Comparison of ENCODE assay signal across 7 cellular contexts in the genomic region with DNA sequence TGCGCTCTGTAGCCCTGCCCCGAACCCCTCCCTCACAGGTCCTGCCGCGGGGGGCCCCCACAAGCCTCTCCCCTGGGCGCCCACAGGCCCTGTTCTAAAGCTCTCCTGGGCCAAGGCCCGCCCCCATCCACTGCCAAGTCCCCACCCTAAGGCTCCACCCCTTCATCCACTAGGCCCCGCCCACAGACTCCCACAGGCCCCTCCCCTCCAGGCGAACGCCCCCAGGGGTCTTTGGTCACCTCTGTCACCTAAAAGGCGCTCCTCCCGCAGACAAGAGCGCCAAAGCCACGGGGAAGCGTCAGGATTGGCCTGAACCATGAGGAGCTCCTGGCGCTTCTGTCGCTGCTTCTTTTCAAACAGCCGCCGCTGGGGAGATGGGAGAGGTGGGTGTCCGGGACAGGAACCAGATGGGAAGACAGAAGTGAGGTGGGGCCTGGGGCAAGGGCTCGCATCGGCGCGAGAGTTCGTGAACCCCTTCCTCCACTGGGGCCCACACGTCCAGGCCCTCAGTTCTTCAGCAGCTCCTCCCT. TPM values are rescaled to one million over a fixed set of nuclear protein-coding genes. Genes with fewer than 3 reads are reported as not detected.
DNase-seq lines count a peak whose midpoint lies in the region; ATAC-seq and TF ChIP-seq lines count a peak whose summit lies in the region.
"Had no signal": no experiment of that assay in that cellular context is flagged by ENCODE, and none has a peak within 500 bp of the region (broad histone marks: within the 10 kb centered on the region; RNA-seq: fewer than 3 reads in every experiment).

No MANE protein-coding gene starts in this region.

- CTCF ChIA-PET in AG04450 (lab: Charles Lee) = interaction anchor here (0.6 to 0.7 kb wide), 2 partner anchors 74 to 1105 kb away, joined by 3 read pairs; no protein-coding TSS in a partner anchor

- no peaks in the 10 kb centered on the region; the same call in 1 of the 2 replicates for H3K9me3 ChIP-seq in AG04450 (ENCODE audit: control insufficient read depth, insufficient read depth, low read length)

- H3K27me3 ChIP-seq in AG04450 (ENCODE audit: control insufficient read depth, insufficient read depth, low read length) = no peaks in the 10 kb centered on the region

- ATAC-seq in GM19035 (IDR thresholded peaks at IDR 0.05; ENCODE audit: unreplicated experiment) (no peak), HG03097 (IDR thresholded peaks at IDR 0.05; ENCODE audit: low FRiP score, unreplicated experiment) (no peak)

- H3K27ac ChIP-seq in AG04450 (ENCODE audit: low read depth, low read length) = no peak overlapping the region
- peak overlapping the region; percentile 53 for H3K27ac ChIP-seq in urinary bladder (ENCODE audit: low read depth)

- DNase-seq in AG04450 (ENCODE audit: low read depth, low spot score) (no peak), iPS-NIHi11 (ENCODE audit: low spot score) (peak; percentile 89)
- peak; percentile 79 for DNase-seq in activated CD8-positive, alpha-beta memory T cell treated with anti-CD3 and anti-CD28 coated beads for 24 hours

- 16% methylated on average over 25 of the region's 25 CpGs for WGBS in urinary bladder

- H3K36me3 ChIP-seq in urinary bladder (ENCODE audit: insufficient read depth) = no peaks in the 10 kb centered on the region

- TF ChIP-seq CTCF in AG04450 (IDR thresholded peaks at IDR 0.05; ENCODE audit: low read depth, low read length) = no peak

- POLR2A ChIA-PET in AG04450 (lab: Yijun Ruan, JAX) = interaction anchor here (0.6 to 1.6 kb wide), 6 partner anchors 20 to 280 kb away, joined by 3 to 9 read pairs (median 4); a partner anchor contains a TSS

- H3K4me3 ChIP-seq in AG04450 (ENCODE audit: low read depth, low read length) (peak overlapping the region; percentile 22), urinary bladder (ENCODE audit: low read depth, low read length) (peak overlapping the region; percentile 36)

- H3K4me1 ChIP-seq in urinary bladder (ENCODE audit: insufficient read depth) = peaks cover 1% of the 10 kb centered on the region

RNA-seq across cellular contexts. Expression of a gene that starts 2.3 kb away (rescaled TPM):
- polyA plus RNA-seq in AG04450 (2011; rRNA removed) (0.20 and 0.25 TPM in 2 replicates), urinary bladder (0.57 TPM)
- 0.18 and 0.26 TPM in 2 replicates for polyA minus RNA-seq in AG04450 (2011; rRNA and poly(A)+ RNA removed)
- not detected for total RNA-seq in urinary bladder
- total RNA-seq: temporal lobe had no signal

RNA-seq across cellular contexts. Expression of a gene that starts 3.9 kb away (rescaled TPM):
- polyA plus RNA-seq in AG04450 (2011; rRNA removed) (123 and 130 TPM in 2 replicates), urinary bladder (478 TPM)
- 40.7 and 56.0 TPM in 2 replicates for polyA minus RNA-seq in AG04450 (2011; rRNA and poly(A)+ RNA removed)
- total RNA-seq in urinary bladder = 107 TPM

RNA-seq across cellular contexts. Expression of a gene that starts 24.0 kb away (rescaled TPM):
- 36.5 and 37.2 TPM in 2 replicates for polyA plus RNA-seq in AG04450 (2011; rRNA removed)
- 20.5 and 22.8 TPM in 2 replicates for polyA minus RNA-seq in AG04450 (2011; rRNA and poly(A)+ RNA removed)
- total RNA-seq in urinary bladder = 21.8 TPM
- polyA plus RNA-seq in urinary bladder = 122 TPM

RNA-seq across cellular contexts. Expression of a gene that starts 27.8 kb away (rescaled TPM):
- polyA plus RNA-seq in AG04450 (2011; rRNA removed) (7.1 and 11.9 TPM in 2 replicates), urinary bladder (56.4 TPM)
- polyA minus RNA-seq in AG04450 (2011; rRNA and poly(A)+ RNA removed) = 7.3 and 10.1 TPM in 2 replicates
- total RNA-seq in urinary bladder = 11.5 TPM

RNA-seq across cellular contexts. Expression of a gene that starts 37.2 kb away (rescaled TPM):
- polyA plus RNA-seq in AG04450 (2011; rRNA removed) = 0.48 and 0.61 TPM in 2 replicates
- polyA minus RNA-seq in AG04450 (2011; rRNA and poly(A)+ RNA removed) = 0.55 TPM in 1 of 2 replicates, not detected in the other
- total RNA-seq in urinary bladder = 0.37 TPM
- 0.75 TPM for polyA plus RNA-seq in urinary bladder
